Comparison of ENCODE assay signal across 10 cellular contexts in genomic region chr2:203928849-203929248, GRCh38. TPM values are rescaled to one million over a fixed set of nuclear protein-coding genes. Genes with fewer than 3 reads are reported as not detected.
DNase-seq lines count a peak whose midpoint lies in the region; ATAC-seq and TF ChIP-seq lines count a peak whose summit lies in the region.
"Had no signal": no experiment of that assay in that cellular context is flagged by ENCODE, and none has a peak within 500 bp of the region (broad histone marks: within the 10 kb centered on the region; RNA-seq: fewer than 3 reads in every experiment).

No MANE protein-coding gene starts in this region.

- DNase-seq in CD1c-positive myeloid dendritic cell (ENCODE audit: extremely low spot score) (peak; percentile 27), HFF-Myc (ENCODE audit: extremely low read depth, low read depth) (no peak), kidney tubule cell (ENCODE audit: low spot score) (peak; percentile 4), NCI-H774 (lab: John Stamatoyannopoulos, UW) (no peak), A172 (ENCODE audit: low spot score) (no peak), NCI-H2029 treated with DMSO at 0.1 percent for 48 hours (lab: John Stamatoyannopoulos, UW) (no peak)
- DNase-seq in activated CD8-positive, alpha-beta T cell treated with anti-CD3 and anti-CD28 coated beads, Interleukin-2, amount 10 ng/mL, durations not matched to agents 7 days and 5 days = no peak
- DNase-seq in activated CD4-positive, alpha-beta T cell treated with anti-CD3 and anti-CD28 coated beads for 48 hours = no peak
- DNase-seq: amygdala, left ventricle myocardium superior had no signal

- H3K9me3 Mint-ChIP-seq in activated CD8-positive, alpha-beta T cell treated with anti-CD3 and anti-CD28 coated beads, Interleukin-2, amount 10 ng/mL, durations not matched to agents 7 days and 5 days (ENCODE audit: insufficient read depth) = no peaks in the 10 kb centered on the region

- H3K4me3 Mint-ChIP-seq in activated CD8-positive, alpha-beta T cell treated with anti-CD3 and anti-CD28 coated beads, Interleukin-2, amount 10 ng/mL, durations not matched to agents 7 days and 5 days = no peak overlapping the region

- peaks cover 9% of the 10 kb centered on the region for H3K36me3 Mint-ChIP-seq in activated CD8-positive, alpha-beta T cell treated with anti-CD3 and anti-CD28 coated beads, Interleukin-2, amount 10 ng/mL, durations not matched to agents 7 days and 5 days (ENCODE audit: low read depth)

- peaks cover 15% of the 10 kb centered on the region for H3K4me1 Mint-ChIP-seq in activated CD8-positive, alpha-beta T cell treated with anti-CD3 and anti-CD28 coated beads, Interleukin-2, amount 10 ng/mL, durations not matched to agents 7 days and 5 days (ENCODE audit: low read depth)

- no peak overlapping the region for H3K27ac Mint-ChIP-seq in activated CD8-positive, alpha-beta T cell treated with anti-CD3 and anti-CD28 coated beads, Interleukin-2, amount 10 ng/mL, durations not matched to agents 7 days and 5 days

- TF ChIP-seq CTCF in HFF-Myc (IDR thresholded peaks at IDR 0.05; ENCODE audit: low read depth, low read length, missing control alignments) = peak; percentile 8

- CTCF ChIA-PET in activated CD8-positive, alpha-beta T cell treated with anti-CD3 and anti-CD28 coated beads, Interleukin-2, amount 10 ng/mL, durations not matched to agents 7 days and 5 days (lab: Charles Lee) = interaction anchor here (0.6 to 2.9 kb wide), 22 partner anchors 9 to 249 kb away, joined by 3 to 16 read pairs (median 4); no protein-coding TSS in a partner anchor

- POLR2A ChIA-PET in activated CD8-positive, alpha-beta T cell treated with anti-CD3 and anti-CD28 coated beads, Interleukin-2, amount 10 ng/mL, durations not matched to agents 7 days and 5 days (lab: Charles Lee) = interaction anchor here (0.8 kb wide), 1 partner anchor 8 kb away, joined by 3 read pairs; no protein-coding TSS in a partner anchor

- no peak overlapping the region for H3K4me3 ChIP-seq in HFF-Myc (replicated peaks; ENCODE audit: low read depth, low read length)

- peaks cover 6% of the 10 kb centered on the region for H3K27me3 Mint-ChIP-seq in activated CD8-positive, alpha-beta T cell treated with anti-CD3 and anti-CD28 coated beads, Interleukin-2, amount 10 ng/mL, durations not matched to agents 7 days and 5 days (ENCODE audit: low read depth)

- ATAC-seq in activated CD8-positive, alpha-beta T cell treated with anti-CD3 and anti-CD28 coated beads, Interleukin-2, amount 10 ng/mL, durations not matched to agents 7 days and 5 days = peak; percentile 26
- ATAC-seq: left ventricle myocardium superior had no signal

RNA-seq across cellular contexts. Expression of gene ICOS, which starts 7.7 kb away (rescaled TPM):
- total RNA-seq in activated CD8-positive, alpha-beta T cell treated with anti-CD3 and anti-CD28 coated beads, Interleukin-2, amount 10 ng/mL, durations not matched to agents 7 days and 5 days = 10 to 100 TPM; 31.1 to 32.6 TPM
- not detected in 2 replicates for total RNA-seq in A172 (2014; rRNA removed; shearing (Covaris generic))
- total RNA-seq: left ventricle myocardium superior had no signal

Comparison
In these comparisons a context has a peak if more than half of its experiments do, and no peak if none do; other contexts are left out.
1. DNase-seq: peak in CD1c-positive myeloid dendritic cell (single experiment) and kidney tubule cell (single experiment); none in HFF-Myc (single experiment), activated CD8-positive, alpha-beta T cell treated with anti-CD3 and anti-CD28 coated beads, Interleukin-2, amount 10 ng/mL, durations not matched to agents 7 days and 5 days (single experiment), NCI-H774 (single experiment), A172 (single experiment), activated CD4-positive, alpha-beta T cell treated with anti-CD3 and anti-CD28 coated beads for 48 hours (single experiment) and NCI-H2029 treated with DMSO at 0.1 percent for 48 hours (single experiment).
2. RNA of gene ICOS, which starts 7.7 kb away (total RNA-seq): 31.1 to 32.6 TPM in activated CD8-positive, alpha-beta T cell treated with anti-CD3 and anti-CD28 coated beads, Interleukin-2, amount 10 ng/mL, durations not matched to agents 7 days and 5 days; not detected in A172; every median in the first group is over 10 times any median in the second.